Comparison of ENCODE assay signal across 8 cellular contexts in the genomic region with DNA sequence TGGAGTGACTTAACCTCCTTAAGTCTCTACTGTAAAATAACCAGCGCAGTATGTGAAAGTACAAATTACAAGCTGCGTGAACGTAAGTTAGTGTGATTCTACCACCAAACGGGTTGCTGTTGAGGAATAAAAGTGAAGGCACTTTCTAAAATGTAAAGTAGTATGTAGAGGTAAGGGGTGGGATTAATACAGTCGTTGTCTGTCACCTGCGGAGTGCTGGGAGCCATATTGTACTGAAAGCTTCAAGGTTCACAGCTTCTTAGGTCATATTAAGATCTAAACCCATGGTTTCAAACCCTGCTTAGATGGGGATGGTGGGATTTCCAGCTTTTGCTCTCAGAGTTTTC. TPM values are rescaled to one million over a fixed set of nuclear protein-coding genes. Genes with fewer than 3 reads are reported as not detected.
DNase-seq lines count a peak whose midpoint lies in the region; ATAC-seq, FAIRE-seq and TF ChIP-seq lines count a peak whose summit lies in the region.

No MANE protein-coding gene starts in this region.

- H3K9me3 Mint-ChIP-seq in activated CD8-positive, alpha-beta T cell treated with anti-CD3 and anti-CD28 coated beads for 36 hours, result no peaks in the 10 kb centered on the region

- intact Hi-C loops in activated CD8-positive, alpha-beta T cell treated with anti-CD3 and anti-CD28 coated beads for 36 hours (cut with micrococcal nuclease), result loop anchor here (10.0 kb wide), 1 partner anchor 223 kb away; a partner anchor contains a TSS
- intact Hi-C loops in thyroid gland (cut with DNase I), result loop anchor here (10.0 kb wide), 1 partner anchor 57 kb away; a partner anchor contains a TSS

- peak overlapping the region; percentile 98 for H3K4me2 ChIP-seq in keratinocyte (ENCODE audit: control insufficient read depth, extremely low read depth, insufficient read depth, low read depth, low read length)

- dilution Hi-C loops in keratinocyte (cut with MboI; ENCODE audit: extremely low pct_ligation_motif_present, low sequenced_read_pairs), result no loop called here

- FAIRE-seq in keratinocyte (lab: Jason Lieb, UNC), result no peak

- H4K20me1 ChIP-seq in keratinocyte (ENCODE audit: control insufficient read depth, extremely low read depth, insufficient read depth, low read length), result no peaks in the 10 kb centered on the region

- peak overlapping the region; percentile 97 for H3K9ac ChIP-seq in keratinocyte (ENCODE audit: control insufficient read depth, extremely low read depth, insufficient read depth, low read length)

- H3K36me3 ChIP-seq in keratinocyte (ENCODE audit: control insufficient read depth in 2 of 2, extremely low read depth in 1 of 2, insufficient read depth in 2 of 2, low read length in 2 of 2) (peaks cover 0 to 3% of the 10 kb centered on the region in 2 experiments), thyroid gland (no peaks in the 10 kb centered on the region)

- peak overlapping the region; percentile 95 for H3K4me3 Mint-ChIP-seq in activated CD8-positive, alpha-beta T cell treated with anti-CD3 and anti-CD28 coated beads for 36 hours

- H3K27me3 Mint-ChIP-seq in activated CD8-positive, alpha-beta T cell treated with anti-CD3 and anti-CD28 coated beads for 36 hours, result no peaks in the 10 kb centered on the region

- H3K4me1 ChIP-seq in keratinocyte (ENCODE audit: control insufficient read depth, extremely low read depth, insufficient read depth, low read length) (peaks cover 40% of the 10 kb centered on the region), thyroid gland (peaks cover 15 to 35% of the 10 kb centered on the region in 2 donors)

- no peak for TF ChIP-seq CTCF in activated CD8-positive, alpha-beta T cell treated with anti-CD3 and anti-CD28 coated beads for 36 hours (IDR thresholded peaks at IDR 0.05)
- TF ChIP-seq CTCF in keratinocyte (optimal IDR thresholded peaks at IDR 0.05 in 1 of 3, IDR thresholded peaks at IDR 0.05 in 1 of 3, conservative IDR thresholded peaks at IDR 0.05 in 1 of 3; ENCODE audit: extremely low read depth in 1 of 3, insufficient read depth in 2 of 3, low read length in 3 of 3), result no peak
- no peak for TF ChIP-seq CTCF in thyroid gland (IDR thresholded peaks at IDR 0.05)

- CTCF ChIA-PET in activated CD8-positive, alpha-beta T cell treated with anti-CD3 and anti-CD28 coated beads for 36 hours (lab: Charles Lee), result interaction anchor here (0.8 to 1.9 kb wide), 4 partner anchors 17 to 95 kb away, joined by 3 to 4 read pairs (median 4); a partner anchor contains a TSS

- H3K9me3 ChIP-seq in keratinocyte (ENCODE audit: control insufficient read depth, low read depth, low read length), result no peaks in the 10 kb centered on the region
- no peaks in the 10 kb centered on the region for H3K9me3 ChIP-seq in thyroid gland

- H3K4me3 ChIP-seq in keratinocyte (ENCODE audit: control insufficient read depth in 2 of 3, extremely low read depth in 1 of 3, insufficient read depth in 2 of 3, low read depth in 1 of 3, low read length in 3 of 3) (peak overlapping the region; percentile 84 to 98 (median 95)), thyroid gland (replicated peaks in 1 of 3) (peak overlapping the region in 2 of 3 donors; percentile 81 to 98)

- WGBS in thyroid gland, 2 donors, result 5 to 6% methylated on average over 6 of the region's 6 CpGs

- POLR2A ChIA-PET in activated CD8-positive, alpha-beta T cell treated with anti-CD3 and anti-CD28 coated beads for 36 hours (lab: Charles Lee), result interaction anchor here (0.9 to 1.1 kb wide), 4 partner anchors 8 to 734 kb away, joined by 3 read pairs; no protein-coding TSS in a partner anchor

- no peaks in the 10 kb centered on the region for H3K9me1 ChIP-seq in keratinocyte (ENCODE audit: control insufficient read depth, extremely low read depth, insufficient read depth, low read length)

- ATAC-seq in activated CD8-positive, alpha-beta T cell treated with anti-CD3 and anti-CD28 coated beads for 36 hours, result no peak
- ATAC-seq in HG03159 (IDR thresholded peaks at IDR 0.05; ENCODE audit: unreplicated experiment) (no peak), GM18870 (IDR thresholded peaks at IDR 0.05; ENCODE audit: unreplicated experiment) (no peak)

- no peaks in the 10 kb centered on the region for H3K27me3 ChIP-seq in keratinocyte (ENCODE audit: control insufficient read depth, extremely low read depth, insufficient read depth, low read length)
- no peaks in the 10 kb centered on the region for H3K27me3 ChIP-seq in thyroid gland

- peak overlapping the region; percentile 96 for H3K27ac Mint-ChIP-seq in activated CD8-positive, alpha-beta T cell treated with anti-CD3 and anti-CD28 coated beads for 36 hours

- TF ChIP-seq POLR2A in thyroid gland (IDR thresholded peaks at IDR 0.05), result no peak

- peak overlapping the region; percentile 88 for H3K27ac ChIP-seq in keratinocyte (ENCODE audit: control insufficient read depth, insufficient read depth, low read length)
- peak overlapping the region in 2 of 3 donors; percentile 80 to 91 for H3K27ac ChIP-seq in thyroid gland

- H3K36me3 Mint-ChIP-seq in activated CD8-positive, alpha-beta T cell treated with anti-CD3 and anti-CD28 coated beads for 36 hours (ENCODE audit: low read depth), result peaks cover 10% of the 10 kb centered on the region

- H3K79me2 ChIP-seq in keratinocyte (ENCODE audit: control insufficient read depth, insufficient read depth, low read length), result peaks cover 93% of the 10 kb centered on the region

- H2AFZ ChIP-seq in keratinocyte (ENCODE audit: control insufficient read depth, low read length), result peak overlapping the region; percentile 72

- H3K4me1 Mint-ChIP-seq in activated CD8-positive, alpha-beta T cell treated with anti-CD3 and anti-CD28 coated beads for 36 hours (ENCODE audit: low read depth), result peaks cover 45% of the 10 kb centered on the region

- peak; percentile 10 for DNase-seq in stimulated activated CD4-positive, alpha-beta T cell treated with anti-CD3 and anti-CD28 coated beads, Interleukin-15, amount 100 ng/mL, for 24 hours
- DNase-seq in stimulated activated CD4-positive, alpha-beta T cell treated with anti-CD3 and anti-CD28 coated beads, Interleukin-1b, Interleukin-23, amount 100 ng/mL, for 48 hours, result no peak
- DNase-seq in activated CD8-positive, alpha-beta T cell treated with anti-CD3 and anti-CD28 coated beads for 36 hours, result peak; percentile 37
- DNase-seq in keratinocyte (ENCODE audit: low read depth, low spot score) (no peak), thyroid gland (peak in 1 of 2 donors; percentile 13), occipital lobe (lab: John Stamatoyannopoulos, UW) (no peak)

RNA-seq across cellular contexts. Expression of a gene that starts 1.4 kb away (rescaled TPM):
- 10 to 100 TPM; 24.5 to 29.4 TPM for total RNA-seq in activated CD8-positive, alpha-beta T cell treated with anti-CD3 and anti-CD28 coated beads for 36 hours
- polyA plus RNA-seq in keratinocyte, result 33.7 to 42.2 TPM (median 38.9 TPM) in 3 replicates
- 36.5 TPM for polyA plus RNA-seq in keratinocyte (2011; ENCODE audit: low read depth)
- 22.8 and 42.6 TPM in 2 replicates for polyA plus RNA-seq in keratinocyte (2011; cell fraction: cytosol; rRNA removed)
- polyA plus RNA-seq in keratinocyte (2011; cell fraction: nucleus; rRNA removed), result 45.3 and 50.7 TPM in 2 replicates
- polyA plus RNA-seq in keratinocyte (2012; ENCODE audit: low replicate concordance), result 13.6 and 25.0 TPM in 2 replicates
- 47.9 to 108 TPM (median 97.4 TPM) in 3 replicates for polyA minus RNA-seq in keratinocyte
- polyA minus RNA-seq in keratinocyte (2011; cell fraction: cytosol; rRNA and poly(A)+ RNA removed), result 46.2 TPM
- 31.1 and 49.4 TPM in 2 replicates for polyA minus RNA-seq in keratinocyte (2011; cell fraction: nucleus; rRNA and poly(A)+ RNA removed)
- total RNA-seq in thyroid gland (10 to 100 TPM; 42.6 to 59.2 (median 53.9) TPM), occipital lobe (75.5 TPM)

RNA-seq across cellular contexts. Expression of a gene that starts 1.6 kb away (rescaled TPM):
- total RNA-seq in activated CD8-positive, alpha-beta T cell treated with anti-CD3 and anti-CD28 coated beads for 36 hours, result 100 to 1,000 TPM; 101 to 103 TPM
- polyA plus RNA-seq in keratinocyte, result 66.5 to 75.7 TPM (median 69.2 TPM) in 3 replicates
- polyA plus RNA-seq in keratinocyte (2011; ENCODE audit: low read depth), result 310 TPM
- polyA plus RNA-seq in keratinocyte (2011; cell fraction: cytosol; rRNA removed), result 56.1 and 57.7 TPM in 2 replicates
- 104 and 119 TPM in 2 replicates for polyA plus RNA-seq in keratinocyte (2011; cell fraction: nucleus; rRNA removed)
- 50.1 and 71.0 TPM in 2 replicates for polyA plus RNA-seq in keratinocyte (2012; ENCODE audit: low replicate concordance)
- 59.7 to 75.2 TPM (median 61.9 TPM) in 3 replicates for polyA minus RNA-seq in keratinocyte
- polyA minus RNA-seq in keratinocyte (2011; cell fraction: cytosol; rRNA and poly(A)+ RNA removed), result 50.6 TPM
- polyA minus RNA-seq in keratinocyte (2011; cell fraction: nucleus; rRNA and poly(A)+ RNA removed), result 19.2 and 37.2 TPM in 2 replicates
- total RNA-seq in thyroid gland, result 10 to 100 TPM; 64.7 to 96.3 (median 78.9) TPM
- total RNA-seq in occipital lobe, result 104 TPM

RNA-seq across cellular contexts. Expression of a gene that starts 57.6 kb away (rescaled TPM):
- total RNA-seq in activated CD8-positive, alpha-beta T cell treated with anti-CD3 and anti-CD28 coated beads for 36 hours, result 10 to 100 TPM in 1 of 2 experiments, 1 to 10 TPM in 1; 9.4 to 11.0 TPM
- polyA plus RNA-seq in keratinocyte, result 55.2 to 107 TPM (median 98.0 TPM) in 3 replicates
- 37.9 TPM for polyA plus RNA-seq in keratinocyte (2011; ENCODE audit: low read depth)
- 80.7 and 116 TPM in 2 replicates for polyA plus RNA-seq in keratinocyte (2011; cell fraction: cytosol; rRNA removed)
- polyA plus RNA-seq in keratinocyte (2011; cell fraction: nucleus; rRNA removed), result 34.7 and 35.5 TPM in 2 replicates
- 41.8 and 65.4 TPM in 2 replicates for polyA plus RNA-seq in keratinocyte (2012; ENCODE audit: low replicate concordance)
- polyA minus RNA-seq in keratinocyte, result 42.4 to 71.7 TPM (median 60.0 TPM) in 3 replicates
- polyA minus RNA-seq in keratinocyte (2011; cell fraction: cytosol; rRNA and poly(A)+ RNA removed), result 66.4 TPM
- 14.6 and 25.1 TPM in 2 replicates for polyA minus RNA-seq in keratinocyte (2011; cell fraction: nucleus; rRNA and poly(A)+ RNA removed)
- 10 to 100 TPM; 51.2 to 68.9 (median 60.0) TPM for total RNA-seq in thyroid gland
- total RNA-seq in occipital lobe, result 81.4 TPM

Comparison
In these comparisons a context has a peak if more than half of its experiments do, and no peak if none do; other contexts are left out.
1. DNase-seq: peak in stimulated activated CD4-positive, alpha-beta T cell treated with anti-CD3 and anti-CD28 coated beads, Interleukin-15, amount 100 ng/mL, for 24 hours (single experiment) and activated CD8-positive, alpha-beta T cell treated with anti-CD3 and anti-CD28 coated beads for 36 hours (single experiment); none in stimulated activated CD4-positive, alpha-beta T cell treated with anti-CD3 and anti-CD28 coated beads, Interleukin-1b, Interleukin-23, amount 100 ng/mL, for 48 hours (single experiment), keratinocyte (single experiment) and occipital lobe (single experiment).